24 cellular contexts compared by ENCODE assay signal in genomic region chr4:10809905-10810304, GRCh38.
A peak's percentile ranks its signal among the peaks of the same experiment; 100 is the strongest.
DNase-seq lines count a peak whose midpoint lies in the region; ATAC-seq and TF ChIP-seq lines count a peak whose summit lies in the region.
"Had no signal": no experiment of that assay in that cellular context is flagged by ENCODE, and none has a peak within 500 bp of the region (broad histone marks: within the 10 kb centered on the region; RNA-seq: fewer than 3 reads in every experiment).

No MANE protein-coding gene starts in this region.

- H3K27ac Mint-ChIP-seq in stimulated activated memory B cell treated with anti-CD40 and anti-IgM and Interleukin-4, amounts not matched to agents 10 μg/mL and 1 μg/mL and 100 μg/mL, for 72 hours, result no peak overlapping the region
- H3K27ac Mint-ChIP-seq: activated CD4-positive, alpha-beta T cell treated with anti-CD3 and anti-CD28 coated beads, Interleukin-2, amount 10 ng/mL, durations not matched to agents 24 days and 14 days; dendritic cell treated with granulocyte-macrophage colony-stimulating factor and Interleukin-4, amounts not matched to agents 40 ng/mL and 50 ng/mL, for 4 days; naive thymus-derived CD4-positive, alpha-beta T cell had no signal

- peaks cover 8% of the 10 kb centered on the region for H3K4me1 Mint-ChIP-seq in stimulated activated memory B cell treated with anti-CD40 and anti-IgM and Interleukin-4, amounts not matched to agents 10 μg/mL and 1 μg/mL and 100 μg/mL, for 72 hours
- H3K4me1 Mint-ChIP-seq: naive thymus-derived CD4-positive, alpha-beta T cell had no signal

- TF ChIP-seq CTCF in GM06990 (IDR thresholded peaks at IDR 0.05; ENCODE audit: insufficient read depth, low read length, poor library complexity, severe bottlenecking), result no peak

- H3K36me3 Mint-ChIP-seq in stimulated activated memory B cell treated with anti-CD40 and anti-IgM and Interleukin-4, amounts not matched to agents 10 μg/mL and 1 μg/mL and 100 μg/mL, for 72 hours, result peaks cover 8% of the 10 kb centered on the region
- H3K36me3 Mint-ChIP-seq: naive thymus-derived CD4-positive, alpha-beta T cell had no signal

- no peak overlapping the region for H3K4me3 ChIP-seq in GM06990 (replicated peaks; ENCODE audit: low read depth, low read length)
- H3K4me3 ChIP-seq: BLaER1 treated with 17β-estradiol and CSF1 and Interleukin-3, amounts not matched to agents 10 nM and 100 nM; ovary; right lobe of liver; transverse colon had no signal

- ATAC-seq in GM18873 (IDR thresholded peaks at IDR 0.05; ENCODE audit: low FRiP score, unreplicated experiment) (peak; percentile 85), HG02642 (IDR thresholded peaks at IDR 0.05; ENCODE audit: poor library complexity, unreplicated experiment) (peak; percentile 77), HG03432 (IDR thresholded peaks at IDR 0.05; ENCODE audit: unreplicated experiment) (peak; percentile 71), GM21737 (IDR thresholded peaks at IDR 0.05; ENCODE audit: unreplicated experiment) (no peak)
- no peak for ATAC-seq in stimulated activated memory B cell treated with anti-CD40 and anti-IgM and Interleukin-4, amounts not matched to agents 10 μg/mL and 1 μg/mL and 100 μg/mL, for 72 hours
- ATAC-seq: naive thymus-derived CD4-positive, alpha-beta T cell; right lobe of liver had no signal

- H3K9me3 Mint-ChIP-seq in stimulated activated memory B cell treated with anti-CD40 and anti-IgM and Interleukin-4, amounts not matched to agents 10 μg/mL and 1 μg/mL and 100 μg/mL, for 72 hours, result peaks cover 15% of the 10 kb centered on the region

- peaks cover 11% of the 10 kb centered on the region for H3K27me3 Mint-ChIP-seq in stimulated activated memory B cell treated with anti-CD40 and anti-IgM and Interleukin-4, amounts not matched to agents 10 μg/mL and 1 μg/mL and 100 μg/mL, for 72 hours
- H3K27me3 Mint-ChIP-seq: activated CD4-positive, alpha-beta T cell treated with anti-CD3 and anti-CD28 coated beads, Interleukin-2, amount 10 ng/mL, durations not matched to agents 24 days and 14 days had no signal

- H3K36me3 ChIP-seq in GM06990 (ENCODE audit: control insufficient read depth, insufficient read depth, low read length), result no peaks in the 10 kb centered on the region; the same call in 1 of the 2 replicates
- H3K36me3 ChIP-seq: BLaER1 treated with 17β-estradiol and CSF1 and Interleukin-3, amounts not matched to agents 10 nM and 100 nM; ovary; right lobe of liver; transverse colon had no signal

- no peaks in the 10 kb centered on the region for H3K27me3 ChIP-seq in GM06990 (replicated peaks; ENCODE audit: control insufficient read depth, insufficient read depth, low read length)
- H3K27me3 ChIP-seq: BLaER1 treated with 17β-estradiol and CSF1 and Interleukin-3, amounts not matched to agents 10 nM and 100 nM; ovary; right lobe of liver; transverse colon had no signal

- H3K4me3 Mint-ChIP-seq in stimulated activated memory B cell treated with anti-CD40 and anti-IgM and Interleukin-4, amounts not matched to agents 10 μg/mL and 1 μg/mL and 100 μg/mL, for 72 hours, result no peak overlapping the region
- H3K4me3 Mint-ChIP-seq: activated CD4-positive, alpha-beta T cell treated with anti-CD3 and anti-CD28 coated beads, Interleukin-2, amount 10 ng/mL, durations not matched to agents 24 days and 14 days; dendritic cell treated with granulocyte-macrophage colony-stimulating factor and Interleukin-4, amounts not matched to agents 40 ng/mL and 50 ng/mL, for 4 days; naive thymus-derived CD4-positive, alpha-beta T cell had no signal

- DNase-seq in GM06990 (ENCODE audit: extremely low read depth, insufficient read length), result peak; percentile 8
- no peak for DNase-seq in NCI-H187 treated with DMSO at 0.1 percent for 48 hours (lab: John Stamatoyannopoulos, UW)
- no peak for DNase-seq in NCI-H187 (lab: John Stamatoyannopoulos, UW)
- DNase-seq: activated CD4-positive, alpha-beta T cell treated with anti-CD3 and anti-CD28 coated beads, Interleukin-2, amount 10 ng/mL, durations not matched to agents 24 days and 14 days; activated CD8-positive, alpha-beta memory T cell treated with anti-CD3 and anti-CD28 coated beads, Interleukin-2, amount 50 U/mL, for 48 hours; activated naive CD4-positive, alpha-beta T cell; hypothalamus; mammary epithelial cell; MV-4-11; naive thymus-derived CD4-positive, alpha-beta T cell; NCI-H2029; NCI-H510A; ovary; right lobe of liver; Right ventricle myocardium superior; stimulated activated naive CD4-positive, alpha-beta T cell treated with Interleukin-2 at 50 U/mL for 16 hours; transverse colon had no signal

Comparison
In these comparisons a context has a peak if more than half of its experiments do, and no peak if none do; other contexts are left out.
1. ATAC-seq: peak in GM18873 (single experiment), HG02642 (single experiment) and HG03432 (single experiment); none in GM21737 (single experiment) and stimulated activated memory B cell treated with anti-CD40 and anti-IgM and Interleukin-4, amounts not matched to agents 10 μg/mL and 1 μg/mL and 100 μg/mL, for 72 hours (single experiment).